In the genomic region with DNA sequence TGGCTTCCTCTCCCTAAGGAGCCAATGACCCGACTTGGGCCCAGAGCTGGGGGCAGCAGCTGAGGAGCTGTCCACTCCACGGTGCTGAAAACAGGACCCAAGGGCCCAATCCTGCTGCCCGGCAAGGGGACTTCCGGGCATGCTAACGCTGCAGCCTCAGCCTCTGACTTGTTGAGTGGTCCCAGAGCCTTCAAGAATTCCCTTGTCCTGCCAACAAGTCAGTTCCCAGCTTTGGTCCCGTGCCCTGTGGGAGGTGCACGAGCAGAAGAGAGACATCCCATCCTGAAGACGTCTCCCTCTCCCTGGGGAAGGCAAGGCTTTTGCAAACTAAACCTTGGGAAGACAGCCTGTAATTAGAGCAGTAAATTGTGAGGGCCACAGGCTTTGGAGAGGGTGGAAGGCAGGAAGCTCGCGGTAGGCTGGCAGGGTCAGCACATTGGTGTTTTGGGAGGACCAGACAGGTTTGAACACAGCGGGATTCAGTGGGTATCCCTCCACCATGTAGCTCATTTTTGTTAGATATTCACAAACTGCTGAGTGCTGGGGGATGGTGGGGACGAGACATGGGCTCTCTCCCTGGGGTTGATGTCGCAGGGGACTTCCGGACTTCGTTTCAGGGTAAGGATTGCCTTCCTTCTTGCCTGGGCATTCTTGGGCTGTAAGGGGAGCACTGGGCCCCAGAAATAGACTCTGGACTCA, we compare ENCODE assay signal across 1 cellular context.
TF ChIP-seq lines count a peak whose summit lies in the region.

No MANE protein-coding gene starts in this region.

TF ChIP-seq in IMR-90, 13 proteins besides CTCF, POLR2A, EP300 and RAD21:
- TF ChIP-seq, protein P1, sequence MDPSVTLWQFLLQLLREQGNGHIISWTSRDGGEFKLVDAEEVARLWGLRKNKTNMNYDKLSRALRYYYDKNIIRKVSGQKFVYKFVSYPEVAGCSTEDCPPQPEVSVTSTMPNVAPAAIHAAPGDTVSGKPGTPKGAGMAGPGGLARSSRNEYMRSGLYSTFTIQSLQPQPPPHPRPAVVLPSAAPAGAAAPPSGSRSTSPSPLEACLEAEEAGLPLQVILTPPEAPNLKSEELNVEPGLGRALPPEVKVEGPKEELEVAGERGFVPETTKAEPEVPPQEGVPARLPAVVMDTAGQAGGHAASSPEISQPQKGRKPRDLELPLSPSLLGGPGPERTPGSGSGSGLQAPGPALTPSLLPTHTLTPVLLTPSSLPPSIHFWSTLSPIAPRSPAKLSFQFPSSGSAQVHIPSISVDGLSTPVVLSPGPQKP (IDR thresholded peaks at IDR 0.05; ENCODE audit: borderline replicate concordance, low read depth, low read length), result no peak
- TF ChIP-seq MXI1 (IDR thresholded peaks at IDR 0.05; ENCODE audit: borderline replicate concordance, low read depth, low read length), result no peak
- TF ChIP-seq RCOR1 (IDR thresholded peaks at IDR 0.05; ENCODE audit: insufficient replicate concordance, low read length), result no peak
- no peak for TF ChIP-seq FOS (IDR thresholded peaks at IDR 0.05; ENCODE audit: low read depth, low read length)
- no peak for TF ChIP-seq CEBPB (IDR thresholded peaks at IDR 0.05; ENCODE audit: low read depth, low read length)
- TF ChIP-seq, protein P2, sequence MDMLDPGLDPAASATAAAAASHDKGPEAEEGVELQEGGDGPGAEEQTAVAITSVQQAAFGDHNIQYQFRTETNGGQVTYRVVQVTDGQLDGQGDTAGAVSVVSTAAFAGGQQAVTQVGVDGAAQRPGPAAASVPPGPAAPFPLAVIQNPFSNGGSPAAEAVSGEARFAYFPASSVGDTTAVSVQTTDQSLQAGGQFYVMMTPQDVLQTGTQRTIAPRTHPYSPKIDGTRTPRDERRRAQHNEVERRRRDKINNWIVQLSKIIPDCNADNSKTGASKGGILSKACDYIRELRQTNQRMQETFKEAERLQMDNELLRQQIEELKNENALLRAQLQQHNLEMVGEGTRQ (IDR thresholded peaks at IDR 0.05; ENCODE audit: low read depth, low read length), result no peak
- TF ChIP-seq BHLHE40 (IDR thresholded peaks at IDR 0.05; ENCODE audit: low read depth, low read length), result no peak
